8 cellular contexts compared by ENCODE assay signal in the genomic region with DNA sequence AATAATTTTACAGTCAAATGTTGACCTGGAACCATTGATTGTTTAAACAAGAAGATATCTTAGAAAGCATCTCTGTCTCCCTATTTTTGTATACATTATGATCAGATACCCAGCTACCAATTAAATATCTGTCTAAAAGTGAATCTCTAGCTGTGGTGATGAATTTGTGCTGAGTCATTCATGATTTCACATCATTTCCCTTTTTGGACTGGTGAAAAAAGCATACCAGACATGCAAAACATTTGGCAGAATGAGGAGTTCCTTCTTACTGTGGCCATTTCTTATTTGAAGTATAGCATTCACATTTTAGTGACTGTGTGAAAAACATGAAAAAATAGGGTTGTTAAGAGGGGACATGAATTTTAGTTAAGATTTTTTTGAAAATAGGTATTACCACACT.
DNase-seq lines count a peak whose midpoint lies in the region; ATAC-seq, FAIRE-seq and TF ChIP-seq lines count a peak whose summit lies in the region.

No MANE protein-coding gene starts in this region.

- no peaks in the 10 kb centered on the region for H4K20me1 ChIP-seq in endothelial cell of umbilical vein (replicated peaks; ENCODE audit: control insufficient read depth, extremely low read depth, insufficient read depth, low read length)

- CTCF ChIA-PET in endothelial cell of umbilical vein (lab: Charles Lee), result no interaction called here

- peaks cover 2% of the 10 kb centered on the region for H3K79me2 ChIP-seq in endothelial cell of umbilical vein (ENCODE audit: control insufficient read depth, insufficient read depth, low read length)

- POLR2A ChIA-PET in endothelial cell of umbilical vein (lab: Charles Lee), result no interaction called here

- no peak overlapping the region for H2AFZ ChIP-seq in endothelial cell of umbilical vein (ENCODE audit: low read depth, low read length)

- DNase-seq in ELR (ENCODE audit: low read depth) (peak; percentile 69), Kasumi-1 (lab: John Stamatoyannopoulos, UW) (peak; percentile 81 to 88), endothelial cell of umbilical vein (ENCODE audit: low read depth, low spot score) (peak; percentile 75), esophagus muscularis mucosa (ENCODE audit: extremely low spot score) (no peak), SW480 (ENCODE audit: low spot score) (no peak), UCSD-AML1 (lab: John Stamatoyannopoulos, UW; ENCODE audit: unreplicated experiment) (no peak)

- H3K9ac ChIP-seq in endothelial cell of umbilical vein (replicated peaks; ENCODE audit: extremely low read depth, insufficient read depth, low read length), result no peak overlapping the region

- ATAC-seq in GM21717 (IDR thresholded peaks at IDR 0.05; ENCODE audit: unreplicated experiment) (peak; percentile 84), esophagus mucosa (no peak)

- H3K36me3 ChIP-seq in endothelial cell of umbilical vein (ENCODE audit: control insufficient read depth in 2 of 2, extremely low read depth in 1 of 2, insufficient read depth in 2 of 2, low read length in 2 of 2) (no peaks in the 10 kb centered on the region), esophagus muscularis mucosa (no peaks in the 10 kb centered on the region)

- intact Hi-C loops in endothelial cell of umbilical vein (cut with micrococcal nuclease), result no loop called here
- intact Hi-C loops in esophagus muscularis mucosa (cut with DNase I), result no loop called here

- H3K4me3 ChIP-seq in endothelial cell of umbilical vein (replicated peaks in 1 of 3; ENCODE audit: insufficient read depth in 1 of 3, low read depth in 1 of 3, low read length in 3 of 3) (no peak overlapping the region), esophagus muscularis mucosa (no peak overlapping the region)

- H3K9me3 ChIP-seq in endothelial cell of umbilical vein (replicated peaks; ENCODE audit: control insufficient read depth, insufficient read depth, low read length), result no peaks in the 10 kb centered on the region
- H3K9me3 ChIP-seq in esophagus muscularis mucosa, result no peaks in the 10 kb centered on the region

- H3K27me3 ChIP-seq in endothelial cell of umbilical vein (ENCODE audit: control insufficient read depth in 2 of 2, insufficient read depth in 2 of 2, low read length in 2 of 2) (no peaks in the 10 kb centered on the region), esophagus muscularis mucosa (no peaks in the 10 kb centered on the region)

- no TSS peak for BruUV-seq in endothelial cell of umbilical vein (replicated peaks; lab: Mats Ljungman, UMichigan)

- dilution Hi-C loops in endothelial cell of umbilical vein (cut with MboI; ENCODE audit: extremely low pct_ligation_motif_present, low sequenced_read_pairs), result no loop called here

- peak overlapping the region; percentile 42 for H3K4me2 ChIP-seq in endothelial cell of umbilical vein (ENCODE audit: insufficient read depth, low read length)

- H3K27ac ChIP-seq in endothelial cell of umbilical vein (ENCODE audit: insufficient read depth, low read depth, low read length) (peak overlapping the region; percentile 57), esophagus muscularis mucosa (replicated peaks in 1 of 4) (no peak overlapping the region)

- no peak for TF ChIP-seq EP300 in esophagus muscularis mucosa (IDR thresholded peaks at IDR 0.05)

- H3K9me1 ChIP-seq in endothelial cell of umbilical vein (replicated peaks; ENCODE audit: control insufficient read depth, extremely low read depth, insufficient read depth, low read length), result no peaks in the 10 kb centered on the region

- peak; percentile 70 for FAIRE-seq in endothelial cell of umbilical vein (lab: Jason Lieb, UNC)

- peaks cover 15% of the 10 kb centered on the region for H3K4me1 ChIP-seq in endothelial cell of umbilical vein (ENCODE audit: control insufficient read depth, extremely low read depth, insufficient read depth, low read length)
- peaks cover 4 to 22% (median 14%) of the 10 kb centered on the region in 4 donors for H3K4me1 ChIP-seq in esophagus muscularis mucosa

- TF ChIP-seq POLR2A in endothelial cell of umbilical vein (IDR thresholded peaks at IDR 0.05; ENCODE audit: low read depth, low read length), result no peak
- TF ChIP-seq POLR2A in esophagus muscularis mucosa (IDR thresholded peaks at IDR 0.05; ENCODE audit: low read depth), result no peak

- no peak for TF ChIP-seq CTCF in endothelial cell of umbilical vein (IDR thresholded peaks at IDR 0.05; ENCODE audit: extremely low read depth in 1 of 2, insufficient read depth in 1 of 2, low read depth in 1 of 2, low read length in 2 of 2)
- TF ChIP-seq CTCF in esophagus muscularis mucosa (IDR thresholded peaks at IDR 0.05), result no peak

TF ChIP-seq in endothelial cell of umbilical vein, 7 proteins besides CTCF, POLR2A, EP300 and RAD21:
- TF ChIP-seq GATA2 (IDR thresholded peaks at IDR 0.05; ENCODE audit: insufficient read depth, insufficient read length, low read depth, low read length), result no peak
- peak; percentile 64 for TF ChIP-seq FOS (IDR thresholded peaks at IDR 0.05; ENCODE audit: borderline replicate concordance, insufficient read depth, low read length)
- TF ChIP-seq JUN (IDR thresholded peaks at IDR 0.05; ENCODE audit: borderline replicate concordance, insufficient read depth, insufficient read length, low read depth), result peak; percentile 42
- TF ChIP-seq MAX (IDR thresholded peaks at IDR 0.05; ENCODE audit: insufficient read depth, insufficient read length), result no peak
- TF ChIP-seq EZH2 (IDR thresholded peaks at IDR 0.05; ENCODE audit: borderline replicate concordance, low read depth, low read length, severe bottlenecking), result no peak

Comparison
In these comparisons a context has a peak if more than half of its experiments do, and no peak if none do; other contexts are left out.
1. DNase-seq: peak in ELR (single experiment), Kasumi-1 (2 of 2) and endothelial cell of umbilical vein (single experiment); none in esophagus muscularis mucosa (single experiment), SW480 (single experiment) and UCSD-AML1 (single experiment).